ENCODE assay signal across 1 cellular context in genomic region chr22:20060700-20061480, GRCh38.
TF ChIP-seq lines count a peak whose summit lies in the region.

No MANE protein-coding gene starts in this region.

TF ChIP-seq in GM12878, 131 proteins besides CTCF, POLR2A, EP300 and RAD21:
- TF ChIP-seq CBX5 (IDR thresholded peaks at IDR 0.05; ENCODE audit: low read depth): no peak
- TF ChIP-seq RUNX3 (IDR thresholded peaks at IDR 0.05; ENCODE audit: low read length): no peak
- no peak for TF ChIP-seq TARDBP (IDR thresholded peaks at IDR 0.05; ENCODE audit: borderline replicate concordance)
- TF ChIP-seq HDAC2 (IDR thresholded peaks at IDR 0.05): no peak
- TF ChIP-seq YBX1 (IDR thresholded peaks at IDR 0.05): no peak
- no peak for TF ChIP-seq EZH2 (IDR thresholded peaks at IDR 0.05; ENCODE audit: borderline replicate concordance, control insufficient read depth, low read depth, low read length)
